1 cellular context compared by ENCODE assay signal in genomic region chr11:31499576-31500178, GRCh38.
TF ChIP-seq lines count a peak whose summit lies in the region.

No MANE protein-coding gene starts in this region.

TF ChIP-seq in IMR-90, 13 proteins besides CTCF, POLR2A, EP300 and RAD21:
- TF ChIP-seq BHLHE40 (IDR thresholded peaks at IDR 0.05; ENCODE audit: low read depth, low read length) = no peak
- no peak for TF ChIP-seq CHD1 (IDR thresholded peaks at IDR 0.05; ENCODE audit: low read depth, low read length)
- no peak for TF ChIP-seq USF2 (IDR thresholded peaks at IDR 0.05; ENCODE audit: low read depth, low read length)
- TF ChIP-seq MAZ (IDR thresholded peaks at IDR 0.05; ENCODE audit: borderline replicate concordance, low read depth, low read length) = no peak
- no peak for TF ChIP-seq ELK1 (IDR thresholded peaks at IDR 0.05; ENCODE audit: borderline replicate concordance, low read depth, low read length)
- TF ChIP-seq NFE2L2 (IDR thresholded peaks at IDR 0.05; ENCODE audit: low read depth, low read length) = no peak
- no peak for TF ChIP-seq FOS (IDR thresholded peaks at IDR 0.05; ENCODE audit: low read depth, low read length)
- TF ChIP-seq RCOR1 (IDR thresholded peaks at IDR 0.05; ENCODE audit: insufficient replicate concordance, low read length) = no peak
- TF ChIP-seq CEBPB (IDR thresholded peaks at IDR 0.05; ENCODE audit: low read depth, low read length) = no peak
- TF ChIP-seq RFX5 (IDR thresholded peaks at IDR 0.05; ENCODE audit: low read depth, low read length) = no peak
- TF ChIP-seq SMC3 (IDR thresholded peaks at IDR 0.05; ENCODE audit: low read depth, low read length) = no peak
- no peak for TF ChIP-seq MAFK (IDR thresholded peaks at IDR 0.05; ENCODE audit: low read depth, low read length)
- no peak for TF ChIP-seq MXI1 (IDR thresholded peaks at IDR 0.05; ENCODE audit: borderline replicate concordance, low read depth, low read length)
